In the genomic region with DNA sequence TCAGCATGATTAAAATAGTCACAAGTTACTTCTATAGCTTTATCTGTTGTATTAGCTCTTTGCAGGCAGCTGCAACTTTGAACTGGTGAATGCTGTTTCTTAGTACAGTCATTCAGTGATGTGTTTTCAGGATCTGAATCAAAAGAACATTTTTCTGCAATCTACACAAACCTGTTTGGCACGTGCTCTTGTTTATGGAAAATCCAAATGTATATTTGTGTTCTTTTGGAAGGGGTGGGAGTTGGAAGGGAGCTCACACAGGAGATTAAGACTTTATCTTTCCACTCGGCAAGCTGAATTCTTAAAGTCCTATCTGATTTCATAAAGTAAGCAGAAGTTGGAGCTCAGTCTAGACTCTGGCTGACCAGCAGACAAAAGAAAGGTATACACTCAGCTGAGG, we compare ENCODE assay signal across 24 cellular contexts.
"Had no signal": no experiment of that assay in that cellular context is flagged by ENCODE, and none has a peak within 500 bp of the region (broad histone marks: within the 10 kb centered on the region; RNA-seq: fewer than 3 reads in every experiment).

No MANE protein-coding gene starts in this region.

- H3K9me3 Mint-ChIP-seq: activated B cell treated with CpG ODN at 0.5 μM for 24 hours; activated naive CD4-positive, alpha-beta T cell treated with anti-CD3 and anti-CD28 coated beads, Interleukin-2, amount 50 U/mL, for 24 hours; T-cell had no signal

- H3K27me3 ChIP-seq: brain microvascular endothelial cell, cardiac muscle cell had no signal

- H3K27ac Mint-ChIP-seq: activated B cell treated with CpG ODN at 0.5 μM for 24 hours; activated CD4-positive, alpha-beta T cell treated with anti-CD3 and anti-CD28 coated beads, Interleukin-2, amount 10 ng/mL, durations not matched to agents 24 days and 14 days; activated CD8-positive, alpha-beta memory T cell treated with anti-CD3 and anti-CD28 coated beads, Interleukin-2, amount 10 ng/mL, durations not matched to agents 7 days and 5 days; activated naive CD4-positive, alpha-beta T cell treated with anti-CD3 and anti-CD28 coated beads, Interleukin-2, amount 50 U/mL, for 24 hours; activated T-cell treated with anti-CD3 and anti-CD28 coated beads, Interleukin-2, amount 50 U/mL, for 24 hours; activated T-helper 1 cell treated with anti-CD3 and anti-CD28 coated beads, Interleukin-12 subunit alpha, Interleukin-12 subunit beta, Interleukin-2, Interleukin-4 antibody, amounts not matched to agents 30 ng/mL and 10 ng/mL and 1 ng/mL, durations not matched to agents 14 hours and 24 hours and 36 hours; T-cell had no signal

- H3K27me3 Mint-ChIP-seq: activated B cell treated with CpG ODN at 0.5 μM for 24 hours; activated CD4-positive, alpha-beta T cell treated with anti-CD3 and anti-CD28 coated beads, Interleukin-2, amount 10 ng/mL, durations not matched to agents 24 days and 14 days; activated naive CD4-positive, alpha-beta T cell treated with anti-CD3 and anti-CD28 coated beads, Interleukin-2, amount 50 U/mL, for 24 hours; T-cell had no signal

- H3K27ac ChIP-seq: brain microvascular endothelial cell, cardiac muscle cell, SK-N-MC had no signal

- DNase-seq: activated B cell treated with CpG ODN at 0.5 μM for 24 hours; activated CD4-positive, alpha-beta T cell treated with anti-CD3 and anti-CD28 coated beads for 1 hour; activated CD4-positive, alpha-beta T cell treated with anti-CD3 and anti-CD28 coated beads, Interleukin-2, amount 10 ng/mL, durations not matched to agents 24 days and 14 days; activated CD4-positive, alpha-beta T cell treated with anti-CD3 and anti-CD28 coated beads, Interleukin-2, amount 50 U/mL, for 48 hours; activated CD8-positive, alpha-beta memory T cell treated with anti-CD3 and anti-CD28 coated beads, Interleukin-2, amount 10 ng/mL, durations not matched to agents 7 days and 5 days; activated effector memory CD4-positive, alpha-beta T cell treated with Interleukin-2 at 50 U/mL for 16 hours; activated naive CD4-positive, alpha-beta T cell; activated T-cell treated with anti-CD3 and anti-CD28 coated beads, Interleukin-2, amount 50 U/mL, for 24 hours; amygdala; brain microvascular endothelial cell; cerebellar nuclear complex; NCI-H146; NCI-H187 treated with DMSO at 0.1 percent for 48 hours; NCI-H2081 treated with DMSO at 0.1 percent for 48 hours; NCI-H446; NCI-H524; SIG-M5; T-cell; T-helper 2 cell; T1000 had no signal

- H3K4me3 Mint-ChIP-seq: activated B cell treated with CpG ODN at 0.5 μM for 24 hours; activated CD4-positive, alpha-beta T cell treated with anti-CD3 and anti-CD28 coated beads, Interleukin-2, amount 10 ng/mL, durations not matched to agents 24 days and 14 days; activated CD8-positive, alpha-beta memory T cell treated with anti-CD3 and anti-CD28 coated beads, Interleukin-2, amount 10 ng/mL, durations not matched to agents 7 days and 5 days; activated naive CD4-positive, alpha-beta T cell treated with anti-CD3 and anti-CD28 coated beads, Interleukin-2, amount 50 U/mL, for 24 hours; activated T-cell treated with anti-CD3 and anti-CD28 coated beads, Interleukin-2, amount 50 U/mL, for 24 hours; activated T-helper 1 cell treated with anti-CD3 and anti-CD28 coated beads, Interleukin-12 subunit alpha, Interleukin-12 subunit beta, Interleukin-2, Interleukin-4 antibody, amounts not matched to agents 30 ng/mL and 10 ng/mL and 1 ng/mL, durations not matched to agents 14 hours and 24 hours and 36 hours; T-cell had no signal

- H3K4me1 Mint-ChIP-seq: activated B cell treated with CpG ODN at 0.5 μM for 24 hours; activated CD8-positive, alpha-beta memory T cell treated with anti-CD3 and anti-CD28 coated beads, Interleukin-2, amount 10 ng/mL, durations not matched to agents 7 days and 5 days; activated naive CD4-positive, alpha-beta T cell treated with anti-CD3 and anti-CD28 coated beads, Interleukin-2, amount 50 U/mL, for 24 hours; T-cell had no signal

- H3K4me3 ChIP-seq: cardiac muscle cell, SK-N-MC had no signal

- H3K36me3 Mint-ChIP-seq: activated CD8-positive, alpha-beta memory T cell treated with anti-CD3 and anti-CD28 coated beads, Interleukin-2, amount 10 ng/mL, durations not matched to agents 7 days and 5 days; activated naive CD4-positive, alpha-beta T cell treated with anti-CD3 and anti-CD28 coated beads, Interleukin-2, amount 50 U/mL, for 24 hours; T-cell had no signal

- ATAC-seq: activated CD8-positive, alpha-beta memory T cell treated with anti-CD3 and anti-CD28 coated beads, Interleukin-2, amount 10 ng/mL, durations not matched to agents 7 days and 5 days; T-cell had no signal

- H3K36me3 ChIP-seq: brain microvascular endothelial cell, cardiac muscle cell had no signal
